Comparison of ENCODE assay signal across 11 cellular contexts in genomic region chr10:78408671-78409472, GRCh38.
DNase-seq lines count a peak whose midpoint lies in the region; ATAC-seq and TF ChIP-seq lines count a peak whose summit lies in the region.
"Had no signal": no experiment of that assay in that cellular context is flagged by ENCODE, and none has a peak within 500 bp of the region (broad histone marks: within the 10 kb centered on the region; RNA-seq: fewer than 3 reads in every experiment).

No MANE protein-coding gene starts in this region.

- H3K27ac Mint-ChIP-seq in CD14-positive monocyte, result no peak overlapping the region
- H3K27ac Mint-ChIP-seq in nephron, result peak overlapping the region; percentile 92 to 96 (median 95)
- H3K27ac Mint-ChIP-seq in CD8-positive, alpha-beta T cell, result no peak overlapping the region
- H3K27ac Mint-ChIP-seq in activated T-cell treated with anti-CD3 and anti-CD28 coated beads, Interleukin-2, amount 50 U/mL, for 24 hours, result no peak overlapping the region
- H3K27ac Mint-ChIP-seq in nephron progenitor cell, result no peak overlapping the region
- H3K27ac Mint-ChIP-seq: activated naive CD4-positive, alpha-beta T cell treated with anti-CD3 and anti-CD28 coated beads, Interleukin-2, amount 50 U/mL, for 72 hours had no signal

- no peaks in the 10 kb centered on the region for H3K4me1 ChIP-seq in fibroblast of lung (ENCODE audit: control insufficient read depth, extremely low read depth, insufficient read depth, low read length)
- peaks cover 3% of the 10 kb centered on the region for H3K4me1 ChIP-seq in CD8-positive, alpha-beta T cell (ENCODE audit: insufficient read depth, low read length)

- POLR2A ChIA-PET in CD8-positive, alpha-beta T cell (lab: Charles Lee), result no interaction called here

- ATAC-seq in CD8-positive, alpha-beta T cell, result no peak
- no peak for ATAC-seq in GM19455 (IDR thresholded peaks at IDR 0.05; ENCODE audit: unreplicated experiment)
- ATAC-seq: activated naive CD4-positive, alpha-beta T cell treated with anti-CD3 and anti-CD28 coated beads, Interleukin-2, amount 50 U/mL, for 72 hours had no signal

- H3K36me3 Mint-ChIP-seq in CD14-positive monocyte (no peaks in the 10 kb centered on the region), nephron (ENCODE audit: low read depth) (no peaks in the 10 kb centered on the region), nephron progenitor cell (ENCODE audit: low read depth) (no peaks in the 10 kb centered on the region)
- H3K36me3 Mint-ChIP-seq in CD8-positive, alpha-beta T cell, result no peaks in the 10 kb centered on the region
- no peaks in the 10 kb centered on the region for H3K36me3 Mint-ChIP-seq in activated T-cell treated with anti-CD3 and anti-CD28 coated beads, Interleukin-2, amount 50 U/mL, for 24 hours (ENCODE audit: low read depth)
- H3K36me3 Mint-ChIP-seq: activated naive CD4-positive, alpha-beta T cell treated with anti-CD3 and anti-CD28 coated beads, Interleukin-2, amount 50 U/mL, for 72 hours had no signal

- no peaks in the 10 kb centered on the region for H3K79me2 ChIP-seq in fibroblast of lung (ENCODE audit: control insufficient read depth, insufficient read depth, low read length)

- intact Hi-C loops in CD14-positive monocyte (cut with micrococcal nuclease), result no loop called here
- intact Hi-C loops in CD8-positive, alpha-beta T cell (cut with DNase I, micrococcal nuclease), result no loop called here

- peak; percentile 41 for DNase-seq in CD14-positive monocyte (ENCODE audit: low spot score)
- peak; percentile 59 to 87 for DNase-seq in NCI-H446 (lab: John Stamatoyannopoulos, UW)
- peak; percentile 21 to 76 for DNase-seq in fibroblast of lung (ENCODE audit: low read depth in 2 of 2)
- DNase-seq in CD8-positive, alpha-beta T cell, result no peak
- DNase-seq in activated T-cell treated with anti-CD3 and anti-CD28 coated beads, Interleukin-2, amount 50 U/mL, for 24 hours, result no peak
- no peak for DNase-seq in nephron progenitor cell
- DNase-seq: AML-193 had no signal

- H3K27me3 Mint-ChIP-seq in CD14-positive monocyte (ENCODE audit: low read depth in 3 of 3), result peaks cover 21 to 33% (median 27%) of the 10 kb centered on the region in 3 donors
- no peaks in the 10 kb centered on the region for H3K27me3 Mint-ChIP-seq in nephron (ENCODE audit: low read depth)
- H3K27me3 Mint-ChIP-seq in CD8-positive, alpha-beta T cell (ENCODE audit: low read depth), result peaks cover 31% of the 10 kb centered on the region
- peaks cover 31% of the 10 kb centered on the region for H3K27me3 Mint-ChIP-seq in activated T-cell treated with anti-CD3 and anti-CD28 coated beads, Interleukin-2, amount 50 U/mL, for 24 hours
- H3K27me3 Mint-ChIP-seq in nephron progenitor cell (ENCODE audit: low read depth, poor library complexity), result peaks cover 12% of the 10 kb centered on the region

- H3K36me3 ChIP-seq in fibroblast of lung (ENCODE audit: control insufficient read depth, insufficient read depth, low read length), result no peaks in the 10 kb centered on the region
- H3K36me3 ChIP-seq in CD8-positive, alpha-beta T cell (ENCODE audit: insufficient read depth, low read length), result no peaks in the 10 kb centered on the region
- H3K36me3 ChIP-seq: SJSA1 had no signal

- no peak overlapping the region for H2AFZ ChIP-seq in fibroblast of lung (ENCODE audit: low read length)

- no peak overlapping the region for H3K27ac ChIP-seq in fibroblast of lung (ENCODE audit: insufficient read depth, low read length)
- H3K27ac ChIP-seq in CD8-positive, alpha-beta T cell (ENCODE audit: low read depth, low read length), result no peak overlapping the region
- H3K27ac ChIP-seq: SJSA1 had no signal

- no peak overlapping the region for H3K4me3 ChIP-seq in fibroblast of lung (replicated peaks in 1 of 4; ENCODE audit: control extremely low read depth in 1 of 4, insufficient read depth in 1 of 4, low read depth in 3 of 4, low read length in 4 of 4)
- no peak overlapping the region for H3K4me3 ChIP-seq in CD8-positive, alpha-beta T cell (ENCODE audit: low read depth, low read length)
- H3K4me3 ChIP-seq: SJSA1 had no signal

- peaks cover 0 to 7% (median 0%) of the 10 kb centered on the region in 7 donors for H3K9me3 Mint-ChIP-seq in CD14-positive monocyte
- no peaks in the 10 kb centered on the region for H3K9me3 Mint-ChIP-seq in nephron
- no peaks in the 10 kb centered on the region for H3K9me3 Mint-ChIP-seq in CD8-positive, alpha-beta T cell
- H3K9me3 Mint-ChIP-seq in activated T-cell treated with anti-CD3 and anti-CD28 coated beads, Interleukin-2, amount 50 U/mL, for 24 hours, result no peaks in the 10 kb centered on the region
- H3K9me3 Mint-ChIP-seq in nephron progenitor cell, result no peaks in the 10 kb centered on the region
- H3K9me3 Mint-ChIP-seq: activated naive CD4-positive, alpha-beta T cell treated with anti-CD3 and anti-CD28 coated beads, Interleukin-2, amount 50 U/mL, for 72 hours had no signal

- CTCF ChIA-PET in CD8-positive, alpha-beta T cell (lab: Charles Lee), result no interaction called here

- H3K4me3 Mint-ChIP-seq in CD14-positive monocyte (no peak overlapping the region), nephron (peak overlapping the region in 2 of 3 experiments; percentile 23 to 34), nephron progenitor cell (no peak overlapping the region)
- no peak overlapping the region for H3K4me3 Mint-ChIP-seq in CD8-positive, alpha-beta T cell
- no peak overlapping the region for H3K4me3 Mint-ChIP-seq in activated T-cell treated with anti-CD3 and anti-CD28 coated beads, Interleukin-2, amount 50 U/mL, for 24 hours

- peaks cover 21% of the 10 kb centered on the region for H3K27me3 ChIP-seq in fibroblast of lung (ENCODE audit: control insufficient read depth, insufficient read depth, low read length)
- H3K27me3 ChIP-seq in CD8-positive, alpha-beta T cell (ENCODE audit: insufficient read depth, low read length), result no peaks in the 10 kb centered on the region
- H3K27me3 ChIP-seq: SJSA1 had no signal

- H3K4me1 Mint-ChIP-seq in CD14-positive monocyte (peaks cover 9% of the 10 kb centered on the region), nephron (peaks cover 63% of the 10 kb centered on the region), nephron progenitor cell (peaks cover 57% of the 10 kb centered on the region)
- H3K4me1 Mint-ChIP-seq in CD8-positive, alpha-beta T cell (ENCODE audit: low read depth), result peaks cover 11% of the 10 kb centered on the region
- H3K4me1 Mint-ChIP-seq in activated T-cell treated with anti-CD3 and anti-CD28 coated beads, Interleukin-2, amount 50 U/mL, for 24 hours (ENCODE audit: low read depth), result peaks cover 9% of the 10 kb centered on the region

- no peaks in the 10 kb centered on the region for H3K9me3 ChIP-seq in fibroblast of lung (ENCODE audit: control insufficient read depth, insufficient read depth, low read depth, low read length)
- H3K9me3 ChIP-seq in CD8-positive, alpha-beta T cell (ENCODE audit: low read length), result no peaks in the 10 kb centered on the region
- H3K9me3 ChIP-seq: SJSA1 had no signal

- no peak overlapping the region for H3K4me2 ChIP-seq in fibroblast of lung (ENCODE audit: extremely low read depth, insufficient read depth, low read length)

- TF ChIP-seq CTCF in CD14-positive monocyte (IDR thresholded peaks at IDR 0.05), result no peak
- TF ChIP-seq CTCF in fibroblast of lung (conservative IDR thresholded peaks at IDR 0.05 in 1 of 2, IDR thresholded peaks at IDR 0.05 in 1 of 2; ENCODE audit: low read depth in 1 of 2, low read length in 2 of 2), result no peak
- no peak for TF ChIP-seq CTCF in nephron (IDR thresholded peaks at IDR 0.05; ENCODE audit: unreplicated experiment in 3 of 3)
- no peak for TF ChIP-seq CTCF in CD8-positive, alpha-beta T cell (IDR thresholded peaks at IDR 0.05)
- no peak for TF ChIP-seq CTCF in nephron progenitor cell (IDR thresholded peaks at IDR 0.05)

- H4K20me1 ChIP-seq in fibroblast of lung (ENCODE audit: control insufficient read depth, extremely low read depth, insufficient read depth, low read length), result no peaks in the 10 kb centered on the region

- H3K9ac ChIP-seq in fibroblast of lung (ENCODE audit: insufficient read depth, low read length), result no peak overlapping the region

Comparison
In these comparisons a context has a peak if more than half of its experiments do, and no peak if none do; other contexts are left out.
1. DNase-seq: peak in CD14-positive monocyte (single experiment), NCI-H446 (2 of 2) and fibroblast of lung (2 of 2); none in CD8-positive, alpha-beta T cell (0 of 7), activated T-cell treated with anti-CD3 and anti-CD28 coated beads, Interleukin-2, amount 50 U/mL, for 24 hours (single experiment) and nephron progenitor cell (single experiment).
2. H3K27ac Mint-ChIP-seq: peak in nephron (3 of 3); none in CD14-positive monocyte (0 of 7), CD8-positive, alpha-beta T cell (single experiment), activated T-cell treated with anti-CD3 and anti-CD28 coated beads, Interleukin-2, amount 50 U/mL, for 24 hours (single experiment) and nephron progenitor cell (single experiment).
3. H3K4me3 Mint-ChIP-seq: peak in nephron (2 of 3); none in CD14-positive monocyte (0 of 2), CD8-positive, alpha-beta T cell (single experiment), activated T-cell treated with anti-CD3 and anti-CD28 coated beads, Interleukin-2, amount 50 U/mL, for 24 hours (single experiment) and nephron progenitor cell (single experiment).